Comparison of ENCODE assay signal across 22 cellular contexts in the genomic region with DNA sequence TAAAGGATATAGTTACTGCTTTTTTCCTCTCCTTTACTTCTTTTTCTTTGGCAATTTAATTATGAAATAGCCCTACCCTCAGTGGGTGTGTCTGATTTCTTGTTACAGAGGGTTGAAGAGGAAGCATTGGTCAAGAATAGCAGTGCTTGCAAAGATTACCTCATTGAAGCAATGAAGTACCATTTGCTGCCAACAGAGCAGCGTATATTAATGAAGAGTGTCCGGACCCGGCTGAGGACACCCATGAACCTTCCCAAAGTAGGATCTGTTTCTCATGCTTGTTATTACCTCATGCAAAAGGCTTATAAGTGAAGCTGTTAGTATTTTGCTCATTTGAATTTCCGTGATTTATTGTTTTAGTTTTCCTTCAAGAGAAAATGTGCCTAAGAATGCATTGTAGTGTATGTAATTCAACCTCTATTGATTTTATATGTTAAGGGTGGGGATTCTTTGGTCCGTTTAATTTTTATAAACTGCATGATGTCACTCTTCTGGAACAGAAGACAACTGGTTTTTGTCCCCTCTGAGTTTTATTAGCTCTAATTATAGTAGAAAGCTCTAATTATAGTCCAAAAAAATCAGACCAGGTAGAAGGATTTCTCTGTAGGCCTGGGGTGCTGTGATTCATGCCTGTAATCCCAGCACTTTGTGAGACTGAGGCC. TPM values are rescaled to one million over a fixed set of nuclear protein-coding genes. Genes with fewer than 3 reads are reported as not detected.
A peak's percentile ranks its signal among the peaks of the same experiment; 100 is the strongest.
DNase-seq lines count a peak whose midpoint lies in the region; ATAC-seq and TF ChIP-seq lines count a peak whose summit lies in the region.
"Had no signal": no experiment of that assay in that cellular context is flagged by ENCODE, and none has a peak within 500 bp of the region (broad histone marks: within the 10 kb centered on the region; RNA-seq: fewer than 3 reads in every experiment).

No MANE protein-coding gene starts in this region.

- H3K36me3 ChIP-seq in spleen: peaks cover 0 to 50% (median 17%) of the 10 kb centered on the region in 6 donors
- H3K36me3 ChIP-seq: HAP-1 had no signal

- H3K27ac ChIP-seq in HL-60 (replicated peaks) (no peak overlapping the region), spleen (peak overlapping the region in 7 of 8 donors; percentile 10 to 79 (median 63))
- H3K27ac ChIP-seq: parathyroid adenoma, PC-9, SK-N-MC had no signal

- H3K9me3 ChIP-seq in spleen: no peaks in the 10 kb centered on the region
- H3K9me3 ChIP-seq: HAP-1 had no signal

- H3K4me3 ChIP-seq in HL-60 (replicated peaks; ENCODE audit: insufficient read depth, low read length): no peak overlapping the region
- H3K4me3 ChIP-seq in spleen: no peak overlapping the region
- H3K4me3 ChIP-seq: HAP-1, PC-9, SK-N-MC had no signal

- H3K27me3 ChIP-seq in HL-60 (ENCODE audit: insufficient read depth, poor library complexity, severe bottlenecking) (no peaks in the 10 kb centered on the region), spleen (replicated peaks in 1 of 7) (no peaks in the 10 kb centered on the region)

- no peak for DNase-seq in Right ventricle myocardium superior
- no peak for DNase-seq in cardiac septum (ENCODE audit: low spot score)
- DNase-seq in HL-60 (ENCODE audit: low read depth in 1 of 2, low spot score in 1 of 2): peak; percentile 45 to 56
- peak; percentile 56 for DNase-seq in SKM-1 treated with dmso at 0.1 percent for 144 hours (lab: John Stamatoyannopoulos, UW; ENCODE audit: unreplicated experiment)
- DNase-seq in spleen: no peak
- DNase-seq in NCI-H2171 treated with DMSO at 0.1 percent for 48 hours (lab: John Stamatoyannopoulos, UW): no peak
- DNase-seq in NCI-H187 treated with DMSO at 0.1 percent for 48 hours (lab: John Stamatoyannopoulos, UW): no peak
- DNase-seq: activated gamma-delta T cell; amniotic stem cell; central memory CD4-positive, alpha-beta T cell; effector CD8-positive, alpha-beta T cell; glutamatergic neuron; Karpas-422; naive thymus-derived CD8-positive, alpha-beta T cell; NCI-H1436 treated with DMSO at 0.1 percent for 48 hours; PC-9; stimulated activated CD4-positive, alpha-beta T cell treated with anti-CD3 and anti-CD28 coated beads, Interleukin-4, amount 100 ng/mL, for 1 hour; T1000 had no signal

- TF ChIP-seq POLR2A in spleen (IDR thresholded peaks at IDR 0.05): no peak

- ATAC-seq in Right ventricle myocardium superior (ENCODE audit: poor library complexity): peak; percentile 60
- no peak for ATAC-seq in HG03025 (IDR thresholded peaks at IDR 0.05; ENCODE audit: low FRiP score, unreplicated experiment)
- ATAC-seq: naive thymus-derived CD8-positive, alpha-beta T cell had no signal

- intact Hi-C loops in Right ventricle myocardium superior (cut with DNase I): no loop called here
- intact Hi-C loops in cardiac septum (cut with DNase I): no loop called here
- intact Hi-C loops in spleen (cut with DNase I; ENCODE audit: low total_unique reads): no loop called here

- peaks cover 8 to 66% (median 23%) of the 10 kb centered on the region in 6 donors for H3K4me1 ChIP-seq in spleen
- H3K4me1 ChIP-seq: HAP-1 had no signal

- TF ChIP-seq CTCF in HL-60 (IDR thresholded peaks at IDR 0.05; ENCODE audit: insufficient read depth, low read length) (no peak), spleen (IDR thresholded peaks at IDR 0.05 in 8 of 11, conservative IDR thresholded peaks at IDR 0.05 in 3 of 11) (peak in 3 of 11 experiments; percentile 37 to 72 (median 51))

- 68 to 95% (median 79%) methylated on average over 5 of the region's 5 CpGs for WGBS in spleen, 5 donors

RNA-seq across cellular contexts. Expression of gene MSMO1, which starts 27.9 kb away (rescaled TPM):
- total RNA-seq in Right ventricle myocardium superior (6.2 TPM), cardiac septum (19.8 TPM), spleen (10 to 100 TPM; 14.1 to 27.4 (median 18.7) TPM)
- polyA plus RNA-seq in spleen: 10 to 100 TPM; 11.0 to 20.6 (median 16.5) TPM

Comparison
In these comparisons a context has a peak if more than half of its experiments do, and no peak if none do; other contexts are left out.
1. DNase-seq: peak in HL-60 (2 of 2) and SKM-1 treated with dmso at 0.1 percent for 144 hours (single experiment); none in Right ventricle myocardium superior (single experiment), cardiac septum (single experiment), spleen (single experiment), NCI-H2171 treated with DMSO at 0.1 percent for 48 hours (single experiment) and NCI-H187 treated with DMSO at 0.1 percent for 48 hours (single experiment).